8 cellular contexts compared by ENCODE assay signal in the genomic region with DNA sequence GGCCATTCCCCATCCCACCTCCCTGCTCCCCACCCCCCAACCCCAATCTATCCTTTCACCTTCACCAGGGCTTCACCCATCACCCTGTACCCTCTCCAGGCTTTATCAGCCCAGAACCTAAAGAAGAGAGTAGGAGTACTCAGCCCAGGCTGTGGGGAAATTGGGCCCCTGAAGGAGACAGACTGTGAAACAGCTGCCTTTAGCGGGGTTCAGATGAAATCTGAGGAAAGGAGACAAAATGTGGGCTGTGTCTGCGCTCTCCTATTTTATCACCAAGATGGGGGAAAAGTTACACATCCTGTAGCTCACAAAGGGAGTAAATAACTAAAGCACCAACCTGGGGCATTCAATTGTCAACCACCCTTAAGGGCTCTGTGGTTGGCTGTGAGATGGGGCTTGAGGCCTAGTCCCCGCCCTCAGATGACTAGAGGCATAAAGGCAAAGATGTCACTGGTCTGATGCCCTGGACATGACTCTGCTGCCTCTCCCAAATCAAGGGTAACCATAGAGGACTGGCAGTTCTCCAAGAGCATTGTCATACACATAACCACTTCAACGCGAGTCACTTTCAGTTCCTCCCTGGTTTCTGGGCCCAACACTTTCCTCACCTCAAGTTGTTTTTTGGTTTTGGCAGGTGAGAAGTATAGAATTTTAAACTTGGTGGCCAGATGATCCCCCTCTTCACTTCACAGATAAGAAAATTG. TPM values are rescaled to one million over a fixed set of nuclear protein-coding genes. Genes with fewer than 3 reads are reported as not detected.
DNase-seq lines count a peak whose midpoint lies in the region; ATAC-seq and TF ChIP-seq lines count a peak whose summit lies in the region.

No MANE protein-coding gene starts in this region.

- TF ChIP-seq CTCF in AG09309 (IDR thresholded peaks at IDR 0.05; ENCODE audit: control insufficient read depth, insufficient read depth, low read depth, low read length, missing control alignments) = no peak

- no peaks in the 10 kb centered on the region for H3K9me3 Mint-ChIP-seq in activated naive CD4-positive, alpha-beta T cell treated with anti-CD3 and anti-CD28 coated beads, Interleukin-2, amount 50 U/mL, for 24 hours

- peak overlapping the region; percentile 77 for H3K4me3 Mint-ChIP-seq in activated naive CD4-positive, alpha-beta T cell treated with anti-CD3 and anti-CD28 coated beads, Interleukin-2, amount 50 U/mL, for 24 hours

- H3K4me1 Mint-ChIP-seq in activated naive CD4-positive, alpha-beta T cell treated with anti-CD3 and anti-CD28 coated beads, Interleukin-2, amount 50 U/mL, for 24 hours = peaks cover 38% of the 10 kb centered on the region

- no peaks in the 10 kb centered on the region for H3K27me3 Mint-ChIP-seq in activated naive CD4-positive, alpha-beta T cell treated with anti-CD3 and anti-CD28 coated beads, Interleukin-2, amount 50 U/mL, for 24 hours

- H3K27ac Mint-ChIP-seq in activated naive CD4-positive, alpha-beta T cell treated with anti-CD3 and anti-CD28 coated beads, Interleukin-2, amount 50 U/mL, for 24 hours = peak overlapping the region; percentile 88

- DNase-seq in AG09309 (ENCODE audit: low read depth) (peak; percentile 53), GM19238 (ENCODE audit: insufficient read length, low spot score) (peak; percentile 91), SIG-M5 (lab: John Stamatoyannopoulos, UW) (peak; percentile 96), hepatic stellate cell (ENCODE audit: low spot score) (peak; percentile 89), cerebellum (ENCODE audit: low spot score) (no peak)
- DNase-seq in stimulated activated CD8-positive, alpha-beta memory T cell treated with anti-CD3 and anti-CD28 coated beads, Interleukin-2, amount 100 ng/mL, for 48 hours (ENCODE audit: low read depth in 2 of 2) = peak; percentile 44 to 51

- peak; percentile 98 for ATAC-seq in HG03175 (IDR thresholded peaks at IDR 0.05; ENCODE audit: unreplicated experiment)

- peaks cover 8% of the 10 kb centered on the region for H3K36me3 Mint-ChIP-seq in activated naive CD4-positive, alpha-beta T cell treated with anti-CD3 and anti-CD28 coated beads, Interleukin-2, amount 50 U/mL, for 24 hours

- H3K4me3 ChIP-seq in AG09309 (ENCODE audit: control insufficient read depth, low read depth, low read length) = no peak overlapping the region

RNA-seq across cellular contexts. Expression of a gene that starts 30.0 kb away (rescaled TPM):
- 9.6 TPM for total RNA-seq in cerebellum
